Comparison of ENCODE assay signal across 8 cellular contexts in genomic region chr16:15144191-15144631, GRCh38. TPM values are rescaled to one million over a fixed set of nuclear protein-coding genes. Genes with fewer than 3 reads are reported as not detected.
DNase-seq lines count a peak whose midpoint lies in the region; ATAC-seq and TF ChIP-seq lines count a peak whose summit lies in the region.
"Not testable (repeated sequence)": the region's sequence is repeated elsewhere in the genome, so short reads cannot be mapped to it uniquely, and the experiment has no call there.

No MANE protein-coding gene starts in this region.

- H4K20me1 ChIP-seq in BLaER1 = peaks cover 93% of the 10 kb centered on the region

- in situ Hi-C loops in transverse colon (cut with MboI; ENCODE audit: low pct_ligation_motif_present in 1 of 4, low pct_unique_long_range_greater_than_20kb in 1 of 4, low sequenced_read_pairs in 3 of 4) = not testable (repeated sequence)

- H3K9me3 ChIP-seq in BLaER1; HUES64 (ENCODE audit: insufficient read depth, low read depth, low read length); duodenal mucosa (ENCODE audit: control insufficient read depth in 1 of 2, low read length in 2 of 2); right lobe of liver; psoas muscle; transverse colon: not testable (repeated sequence)

- H3K36me3 ChIP-seq in BLaER1; HUES64 (ENCODE audit: insufficient read depth, low read length); duodenal mucosa (ENCODE audit: control insufficient read depth in 1 of 2, insufficient read depth in 2 of 2, low read length in 2 of 2); right lobe of liver; psoas muscle (ENCODE audit: insufficient read depth in 1 of 2, low read depth in 1 of 2); transverse colon: not testable (repeated sequence)

- H3K27me3 Mint-ChIP-seq in WTC11 (ENCODE audit: low read depth) = not testable (repeated sequence)

- ATAC-seq in WTC11 = peak; percentile 18
- peak; percentile 46 for ATAC-seq in Right ventricle myocardium superior (ENCODE audit: poor library complexity)
- peak; percentile 23 to 46 (median 27) for ATAC-seq in right lobe of liver
- peak; percentile 36 to 57 (median 50) for ATAC-seq in psoas muscle

- 23% methylated on average over 18 of the region's 18 CpGs for WGBS in HUES64
- 20% methylated on average over 1 of the region's 18 CpGs for WGBS in right lobe of liver (ENCODE audit: insufficient coverage, low coverage, low lambda C conversion rate, missing lambda C conversion rate)
- WGBS in psoas muscle, 3 donors = 3 to 10% (median 4%) methylated on average over 15 to 18 of the region's 18 CpGs
- WGBS in transverse colon (ENCODE audit: low coverage in 1 of 2), 2 donors = 50% methylated on average over 16 of the region's 18 CpGs; no CpG with 5 or more reads in 1 of the 2 donors

- not testable (repeated sequence) for H3K9me3 Mint-ChIP-seq in WTC11

- peak overlapping the region; percentile 38 for H3K27ac ChIP-seq in BLaER1
- H3K27ac ChIP-seq in HUES64 (ENCODE audit: low read depth, low read length) = peak overlapping the region; percentile 77
- peak overlapping the region; percentile 20 for H3K27ac ChIP-seq in duodenal mucosa (ENCODE audit: low read depth, low read length)
- peak overlapping the region in 2 of 3 donors; percentile 10 to 33 for H3K27ac ChIP-seq in right lobe of liver
- H3K27ac ChIP-seq in psoas muscle = peak overlapping the region; percentile 93
- H3K27ac ChIP-seq in transverse colon = peak overlapping the region; percentile 84 to 91 (median 88)

- H3K4me1 Mint-ChIP-seq in WTC11 = peaks cover 36% of the 10 kb centered on the region

- TF ChIP-seq EP300 in transverse colon (IDR thresholded peaks at IDR 0.05; ENCODE audit: low read depth) = not testable (repeated sequence)

- not testable (repeated sequence) for H3K4me3 ChIP-seq in BLaER1; HUES64 (ENCODE audit: low read length); duodenal mucosa (ENCODE audit: low read depth in 1 of 2, low read length in 2 of 2); right lobe of liver
- H3K4me3 ChIP-seq in psoas muscle = peak overlapping the region; percentile 58
- H3K4me3 ChIP-seq in transverse colon = peak overlapping the region in 2 of 4 donors; percentile 4 to 28

- not testable (repeated sequence) for TF ChIP-seq CTCF in WTC11 (IDR thresholded peaks at IDR 0.05); right lobe of liver (IDR thresholded peaks at IDR 0.05); psoas muscle (IDR thresholded peaks at IDR 0.05); transverse colon (IDR thresholded peaks at IDR 0.05)

- H3K27ac Mint-ChIP-seq in WTC11 = peak overlapping the region; percentile 97

- DNase-seq in WTC11 (ENCODE audit: low spot score) = peak; percentile 52
- peak; percentile 66 for DNase-seq in Right ventricle myocardium superior
- peak in 1 of 3 donors; percentile 53 for DNase-seq in right lobe of liver
- DNase-seq in psoas muscle = peak; percentile 56 to 68
- peak; percentile 33 for DNase-seq in transverse colon

- H3K9ac ChIP-seq in BLaER1 = 0 out of 2 replicates have a peak overlapping the region, but pooled peaks have one; percentile 29
- peak overlapping the region; percentile 69 for H3K9ac ChIP-seq in HUES64 (ENCODE audit: low read depth, low read length)
- not testable (repeated sequence) for H3K9ac ChIP-seq in duodenal mucosa (ENCODE audit: low read depth in 1 of 2, low read length in 2 of 2)

- CTCF ChIA-PET in WTC11 (lab: Charles Lee) = not testable (repeated sequence)

- peaks cover 43% of the 10 kb centered on the region for H3K4me1 ChIP-seq in BLaER1
- H3K4me1 ChIP-seq in HUES64 (ENCODE audit: insufficient read depth, low read length); duodenal mucosa (ENCODE audit: control insufficient read depth in 1 of 2, insufficient read depth in 2 of 2, low read length in 2 of 2); right lobe of liver: not testable (repeated sequence)
- H3K4me1 ChIP-seq in psoas muscle = peaks cover 65% of the 10 kb centered on the region
- H3K4me1 ChIP-seq in transverse colon = peaks cover 27 to 73% (median 46%) of the 10 kb centered on the region in 4 donors

- POLR2A ChIA-PET in WTC11 (lab: Charles Lee) = not testable (repeated sequence)

- not testable (repeated sequence) for TF ChIP-seq POLR2A in right lobe of liver (IDR thresholded peaks at IDR 0.05); transverse colon (IDR thresholded peaks at IDR 0.05)

- peak overlapping the region; percentile 30 for H3K4me3 Mint-ChIP-seq in WTC11

- peak overlapping the region; percentile 59 for H3K4me2 ChIP-seq in BLaER1

- intact Hi-C loops in Right ventricle myocardium superior (cut with DNase I); right lobe of liver (cut with DNase I); psoas muscle (cut with DNase I); transverse colon (cut with DNase I; ENCODE audit: low total_unique reads): not testable (repeated sequence)

- not testable (repeated sequence) for H3K36me3 Mint-ChIP-seq in WTC11

- H3K27me3 ChIP-seq in BLaER1; HUES64 (ENCODE audit: insufficient read depth, low read length); duodenal mucosa (ENCODE audit: control insufficient read depth in 1 of 2, insufficient read depth in 2 of 2, low read length in 2 of 2); right lobe of liver; psoas muscle (ENCODE audit: insufficient read depth in 3 of 3, low read length in 2 of 3); transverse colon: not testable (repeated sequence)

RNA-seq across cellular contexts. Expression of gene RRN3, which starts 50.1 kb away (rescaled TPM):
- polyA plus RNA-seq in HUES64 (2013, experiment 1 of 2) = 20.2 TPM
- polyA plus RNA-seq in HUES64 (2013, experiment 2 of 2) = 21.0 TPM
- total RNA-seq in WTC11 (2021) (24.9 to 26.7 TPM (median 25.6 TPM) in 3 replicates), Right ventricle myocardium superior (24.2 TPM), right lobe of liver (10 to 100 TPM; 13.0 to 20.4 (median 16.2) TPM), psoas muscle (10 to 100 TPM; 30.8 to 54.9 (median 54.4) TPM), transverse colon (10 to 100 TPM; 13.5 to 33.0 (median 24.0) TPM)
- polyA plus RNA-seq in psoas muscle = 10 to 100 TPM; 19.9 to 49.5 (median 22.4) TPM

Comparison
In these comparisons a context has a peak if more than half of its experiments do, and no peak if none do; other contexts are left out.
1. H3K27ac ChIP-seq: peak in every context shown above with its lines; median percentile 93 in psoas muscle; 88 in transverse colon; 77 in HUES64; 38 in BLaER1; 22 in right lobe of liver; 20 in duodenal mucosa.